ENCODE assay signal across 17 cellular contexts in genomic region chr2:156005531-156005930, GRCh38.
"Had no signal": no experiment of that assay in that cellular context is flagged by ENCODE, and none has a peak within 500 bp of the region (broad histone marks: within the 10 kb centered on the region; RNA-seq: fewer than 3 reads in every experiment).

No MANE protein-coding gene starts in this region.

- H3K4me1 ChIP-seq: breast epithelium, esophagus muscularis mucosa, heart right ventricle, sigmoid colon had no signal

- H3K4me1 Mint-ChIP-seq: activated naive CD4-positive, alpha-beta T cell treated with anti-CD3 and anti-CD28 coated beads, Interleukin-2, amount 50 U/mL, for 24 hours; naive thymus-derived CD8-positive, alpha-beta T cell had no signal

- H3K27ac ChIP-seq: breast epithelium, esophagus muscularis mucosa, heart right ventricle, ovary, sigmoid colon, VCaP had no signal

- H3K27me3 ChIP-seq: breast epithelium, esophagus muscularis mucosa, heart right ventricle, ovary, sigmoid colon had no signal

- H3K36me3 ChIP-seq: breast epithelium, esophagus muscularis mucosa, heart right ventricle, ovary, sigmoid colon had no signal

- H3K4me3 ChIP-seq: breast epithelium, esophagus muscularis mucosa, heart right ventricle, ovary, sigmoid colon had no signal

- H3K27ac Mint-ChIP-seq: activated T-cell treated with anti-CD3 and anti-CD28 coated beads, Interleukin-2, amount 50 U/mL, for 72 hours; naive thymus-derived CD8-positive, alpha-beta T cell had no signal

- H3K4me3 Mint-ChIP-seq: activated naive CD4-positive, alpha-beta T cell treated with anti-CD3 and anti-CD28 coated beads, Interleukin-2, amount 50 U/mL, for 24 hours; activated T-cell treated with anti-CD3 and anti-CD28 coated beads, Interleukin-2, amount 50 U/mL, for 72 hours; naive thymus-derived CD8-positive, alpha-beta T cell had no signal

- H3K36me3 Mint-ChIP-seq: activated naive CD4-positive, alpha-beta T cell treated with anti-CD3 and anti-CD28 coated beads, Interleukin-2, amount 50 U/mL, for 24 hours had no signal

- FAIRE-seq: astrocyte had no signal

- DNase-seq: activated CD4-positive, alpha-beta T cell treated with anti-CD3 and anti-CD28 coated beads for 1 hour; activated CD8-positive, alpha-beta memory T cell treated with anti-CD3 and anti-CD28 coated beads for 24 hours; activated CD8-positive, alpha-beta memory T cell treated with anti-CD3 and anti-CD28 coated beads, Interleukin-2, amount 50 U/mL, for 48 hours; activated gamma-delta T cell; activated T-cell treated with anti-CD3 and anti-CD28 coated beads, Interleukin-2, amount 50 U/mL, for 72 hours; effector CD4-positive, alpha-beta T cell; naive thymus-derived CD8-positive, alpha-beta T cell; ovary; sigmoid colon; stimulated activated CD4-positive, alpha-beta T cell treated with anti-CD3 and anti-CD28 coated beads, Interleukin-4, amount 100 ng/mL, for 4 hours; stimulated activated naive CD4-positive, alpha-beta T cell had no signal

- H3K9me3 ChIP-seq: breast epithelium, esophagus muscularis mucosa, ovary, sigmoid colon had no signal

- ATAC-seq: naive thymus-derived CD8-positive, alpha-beta T cell had no signal

- H3K27me3 Mint-ChIP-seq: activated naive CD4-positive, alpha-beta T cell treated with anti-CD3 and anti-CD28 coated beads, Interleukin-2, amount 50 U/mL, for 24 hours had no signal
